8 cellular contexts compared by ENCODE assay signal in the genomic region with DNA sequence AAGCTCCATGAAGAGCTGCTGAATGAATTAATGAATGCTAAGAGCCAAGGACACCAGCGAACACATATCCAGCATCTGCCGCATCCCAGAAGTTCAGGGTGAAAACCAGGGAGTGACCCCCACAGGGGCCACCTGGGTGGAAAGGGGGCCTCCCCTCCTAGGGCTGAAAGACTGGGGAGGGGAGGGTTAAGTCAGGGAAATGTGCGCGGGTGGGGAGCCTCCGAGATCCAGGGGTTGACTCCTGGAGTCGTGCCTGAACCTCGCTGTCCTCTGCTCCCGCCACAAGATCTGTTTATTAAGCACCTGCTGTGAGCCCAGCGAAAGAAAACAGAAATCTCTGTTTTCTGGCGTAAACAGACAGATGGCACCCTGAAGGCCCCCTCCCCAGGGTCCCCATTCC. TPM values are rescaled to one million over a fixed set of nuclear protein-coding genes. Genes with fewer than 3 reads are reported as not detected.
A peak's percentile ranks its signal among the peaks of the same experiment; 100 is the strongest.
DNase-seq lines count a peak whose midpoint lies in the region; ATAC-seq and TF ChIP-seq lines count a peak whose summit lies in the region.
"Not testable (repeated sequence)": the region's sequence is repeated elsewhere in the genome, so short reads cannot be mapped to it uniquely, and the experiment has no call there.

No MANE protein-coding gene starts in this region.

- H3K9me3 Mint-ChIP-seq in CD4-positive, alpha-beta T cell; WTC11: not testable (repeated sequence)

- in situ Hi-C loops in astrocyte of the spinal cord (cut with HindIII; ENCODE audit: low sequenced_read_pairs): not testable (repeated sequence)

- intact Hi-C loops in CD4-positive, alpha-beta T cell (cut with DNase I, micrococcal nuclease): loop anchor here (2.0 to 10.0 kb wide), 4 partner anchors 53 to 133 kb away; a partner anchor contains a TSS

- H3K36me3 ChIP-seq in kidney epithelial cell (ENCODE audit: control insufficient read depth, insufficient read depth, low read length); parathyroid adenoma (ENCODE audit: control insufficient read depth, insufficient read depth, low read length); thoracic aorta: not testable (repeated sequence)

- peak overlapping the region; percentile 91 for H3K4me3 Mint-ChIP-seq in CD4-positive, alpha-beta T cell
- peak overlapping the region; percentile 75 for H3K4me3 Mint-ChIP-seq in WTC11

- not testable (repeated sequence) for H3K9me3 ChIP-seq in CD4-positive, alpha-beta T cell (ENCODE audit: control insufficient read depth, low read length); parathyroid adenoma (ENCODE audit: control insufficient read depth, low read length); thoracic aorta

- peak overlapping the region; percentile 77 for H3K4me2 ChIP-seq in parathyroid adenoma (ENCODE audit: low read length)

- H3K4me3 ChIP-seq in LNCaP clone FGC (ENCODE audit: low read depth, low read length) (peak overlapping the region; percentile 57), astrocyte of the spinal cord (ENCODE audit: low read depth, low read length) (peak overlapping the region; percentile 61), epithelial cell of esophagus (ENCODE audit: low read length) (peak overlapping the region; percentile 68), kidney epithelial cell (ENCODE audit: low read depth, low read length) (peak overlapping the region; percentile 81), thoracic aorta (peak overlapping the region; percentile 97)
- H3K4me3 ChIP-seq in parathyroid adenoma (ENCODE audit: low read depth, low read length): not testable (repeated sequence)

- DNase-seq in CD4-positive, alpha-beta T cell; LNCaP clone FGC (ENCODE audit: low read depth); WTC11 (ENCODE audit: low spot score); astrocyte of the spinal cord (ENCODE audit: low read depth, low spot score); epithelial cell of esophagus (ENCODE audit: low read depth); kidney epithelial cell (ENCODE audit: low read depth); thoracic aorta (ENCODE audit: low spot score): not testable (repeated sequence)

- CTCF ChIA-PET in CD4-positive, alpha-beta T cell (lab: Charles Lee): not testable (repeated sequence)
- CTCF ChIA-PET in WTC11 (lab: Charles Lee): interaction anchor here (0.8 kb wide), 1 partner anchor 58 kb away, joined by 3 read pairs; a partner anchor contains a TSS

- H3K4me1 Mint-ChIP-seq in CD4-positive, alpha-beta T cell (ENCODE audit: low read depth): peaks cover 28% of the 10 kb centered on the region
- H3K4me1 Mint-ChIP-seq in WTC11: peaks cover 13% of the 10 kb centered on the region

- not testable (repeated sequence) for H3K27me3 ChIP-seq in CD4-positive, alpha-beta T cell (ENCODE audit: control insufficient read depth, insufficient read depth, low read length); kidney epithelial cell (ENCODE audit: control insufficient read depth, insufficient read depth, low read length); parathyroid adenoma (ENCODE audit: control insufficient read depth, insufficient read depth, low read length); thoracic aorta (replicated peaks; ENCODE audit: insufficient read depth)

- not testable (repeated sequence) for TF ChIP-seq CTCF in CD4-positive, alpha-beta T cell (IDR thresholded peaks at IDR 0.05); LNCaP clone FGC (IDR thresholded peaks at IDR 0.05; ENCODE audit: control insufficient read depth, extremely low read depth, insufficient read depth); WTC11 (IDR thresholded peaks at IDR 0.05); astrocyte of the spinal cord (IDR thresholded peaks at IDR 0.05; ENCODE audit: low read depth, low read length); epithelial cell of esophagus (IDR thresholded peaks at IDR 0.05; ENCODE audit: insufficient read depth, low read depth, low read length, missing control alignments); kidney epithelial cell (IDR thresholded peaks at IDR 0.05; ENCODE audit: insufficient read depth, low read length, poor library complexity, severe bottlenecking); parathyroid adenoma (IDR thresholded peaks at IDR 0.05); thoracic aorta (IDR thresholded peaks at IDR 0.05)

- peak overlapping the region; percentile 75 for H3K27ac Mint-ChIP-seq in CD4-positive, alpha-beta T cell
- not testable (repeated sequence) for H3K27ac Mint-ChIP-seq in WTC11

- H2AFZ ChIP-seq in parathyroid adenoma: not testable (repeated sequence)

- not testable (repeated sequence) for H3K79me2 ChIP-seq in parathyroid adenoma

- not testable (repeated sequence) for H3K9ac ChIP-seq in parathyroid adenoma

- not testable (repeated sequence) for H3K36me3 Mint-ChIP-seq in CD4-positive, alpha-beta T cell (ENCODE audit: low read depth); WTC11

- POLR2A ChIA-PET in CD4-positive, alpha-beta T cell (lab: Charles Lee): interaction anchor here (1.4 to 2.1 kb wide), 2 partner anchors 16 to 57 kb away, joined by 4 to 13 read pairs; a partner anchor contains a TSS
- POLR2A ChIA-PET in WTC11 (lab: Charles Lee): not testable (repeated sequence)

- not testable (repeated sequence) for H3K27ac ChIP-seq in CD4-positive, alpha-beta T cell (ENCODE audit: low read depth, low read length)
- H3K27ac ChIP-seq in parathyroid adenoma (peak overlapping the region; percentile 24), thoracic aorta (peak overlapping the region; percentile 78 to 83)

- H3K4me1 ChIP-seq in parathyroid adenoma: not testable (repeated sequence)
- H3K4me1 ChIP-seq in thoracic aorta (ENCODE audit: control insufficient read depth in 1 of 2, low read depth in 2 of 2): peaks cover 0 to 13% of the 10 kb centered on the region in 2 donors

- H3K27me3 Mint-ChIP-seq in CD4-positive, alpha-beta T cell; WTC11 (ENCODE audit: low read depth): not testable (repeated sequence)

- not testable (repeated sequence) for ATAC-seq in CD4-positive, alpha-beta T cell (ENCODE audit: poor library complexity); WTC11; thoracic aorta (ENCODE audit: insufficient number of reproducible peaks, low FRiP score, low read depth)

RNA-seq across cellular contexts. Expression of a gene that starts 16.0 kb away (rescaled TPM):
- 1,000 to 10,000 TPM; 4,982 to 5,937 TPM for total RNA-seq in CD4-positive, alpha-beta T cell
- total RNA-seq in WTC11 (2021) (1,028 to 1,267 TPM (median 1,197 TPM) in 3 replicates), kidney epithelial cell (under 0.01 TPM in 2 replicates), thoracic aorta (under 1 TPM; under 0.01 TPM)

RNA-seq across cellular contexts. Expression of a gene that starts 57.5 kb away (rescaled TPM):
- 10 to 100 TPM; 65.8 to 66.0 TPM for total RNA-seq in CD4-positive, alpha-beta T cell
- total RNA-seq in WTC11 (2021) (29.8 to 33.9 TPM (median 30.4 TPM) in 3 replicates), kidney epithelial cell (135 and 145 TPM in 2 replicates), thoracic aorta (10 to 100 TPM; 38.9 to 55.1 TPM)

Comparison
In these comparisons a context has a peak if more than half of its experiments do, and no peak if none do; other contexts are left out.
1. RNA of a gene that starts 16.0 kb away (total RNA-seq): 4,982 to 5,937 TPM in CD4-positive, alpha-beta T cell and 1,028 to 1,267 TPM in WTC11; under 0.01 TPM in kidney epithelial cell and under 0.01 TPM in thoracic aorta; every median in the first group is over 1,000 times any median in the second.